In the genomic region with DNA sequence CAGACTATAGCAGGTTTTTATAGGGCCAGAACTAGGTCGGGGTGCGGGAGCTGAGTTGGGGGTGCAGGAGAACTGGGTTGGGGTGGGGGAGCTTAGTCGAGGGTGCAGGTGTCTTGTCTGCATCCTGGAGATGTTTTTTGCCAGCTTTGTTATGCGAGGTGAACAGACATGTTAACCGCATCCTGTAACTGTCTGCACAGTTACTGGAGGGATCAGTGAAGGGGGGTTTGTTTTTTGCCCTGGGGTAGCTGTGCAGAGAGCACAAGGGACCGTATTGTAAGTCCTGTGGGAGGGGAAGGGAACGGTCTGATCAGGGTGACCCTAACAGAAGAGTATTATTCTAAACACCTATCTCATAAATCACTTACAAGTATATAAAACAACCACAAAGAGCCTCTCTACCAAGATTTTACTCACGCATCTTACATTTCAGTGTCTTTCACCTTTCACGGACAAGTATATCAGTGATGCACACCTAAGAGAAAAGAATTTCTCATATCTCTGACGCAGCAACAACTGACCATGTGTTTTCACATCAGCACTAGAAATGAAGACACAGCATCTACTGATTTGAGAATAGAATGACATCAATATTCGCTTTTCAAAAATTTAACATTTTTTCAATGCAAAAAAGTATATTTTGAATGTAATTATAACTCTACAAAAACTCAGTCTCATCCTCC, we compare ENCODE assay signal across 2 cellular contexts.
A peak's percentile ranks its signal among the peaks of the same experiment; 100 is the strongest.
TF ChIP-seq lines count a peak whose summit lies in the region.

No MANE protein-coding gene starts in this region.

TF ChIP-seq in HEK293T, 16 proteins besides CTCF, POLR2A, EP300 and RAD21:
- TF ChIP-seq L3MBTL2 (conservative IDR thresholded peaks at IDR 0.05) (peak; percentile 30; the same call in 1 of the 2 replicates), BHLHE40 (IDR thresholded peaks at IDR 0.05; ENCODE audit: borderline replicate concordance) (no peak)

TF ChIP-seq in H1, 55 proteins besides CTCF, POLR2A, EP300 and RAD21:
- TF ChIP-seq POLR2AphosphoS5 (IDR thresholded peaks at IDR 0.05; ENCODE audit: low read depth, low read length) (peak; percentile 55), SP4 (IDR thresholded peaks at IDR 0.05; ENCODE audit: low read length) (no peak)
